36 cellular contexts compared by ENCODE assay signal in genomic region chr2:241751776-241752175, GRCh38. TPM values are rescaled to one million over a fixed set of nuclear protein-coding genes. Genes with fewer than 3 reads are reported as not detected.
"Had no signal": no experiment of that assay in that cellular context is flagged by ENCODE, and none has a peak within 500 bp of the region (broad histone marks: within the 10 kb centered on the region; RNA-seq: fewer than 3 reads in every experiment).

No MANE protein-coding gene starts in this region.

- H3K27ac ChIP-seq: brain microvascular endothelial cell, colonic mucosa, epithelial cell of prostate, esophagus squamous epithelium, gastroesophageal sphincter had no signal

- H3K27me3 ChIP-seq: brain microvascular endothelial cell, colonic mucosa, esophagus squamous epithelium, gastroesophageal sphincter had no signal

- H3K4me1 ChIP-seq: colonic mucosa, gastroesophageal sphincter had no signal

- ATAC-seq: activated CD4-positive, alpha-beta T cell treated with anti-CD3 and anti-CD28 coated beads for 36 hours; activated CD8-positive, alpha-beta memory T cell treated with anti-CD3 and anti-CD28 coated beads, Interleukin-2, amount 10 ng/mL, durations not matched to agents 7 days and 5 days; activated CD8-positive, alpha-beta T cell treated with anti-CD3 and anti-CD28 coated beads, Interleukin-2, amount 10 ng/mL, durations not matched to agents 7 days and 5 days; activated T-cell treated with anti-CD3 and anti-CD28 coated beads, Interleukin-2, amount 50 U/mL, for 72 hours; activated T-helper 17 cell treated with anti-CD3 and anti-CD28 coated beads, Interleukin-2, amount 50 U/mL, for 72 hours; gastroesophageal sphincter had no signal

- H3K9me3 ChIP-seq: colonic mucosa, esophagus squamous epithelium, gastroesophageal sphincter had no signal

- DNase-seq: activated CD4-positive, alpha-beta memory T cell treated with anti-CD3 and anti-CD28 coated beads for 36 hours; activated CD4-positive, alpha-beta T cell treated with anti-CD3 and anti-CD28 coated beads for 36 hours; activated CD4-positive, alpha-beta T cell treated with anti-CD3 and anti-CD28 coated beads, Interleukin-2, amount 10 ng/mL, durations not matched to agents 24 days and 14 days; activated CD4-positive, CD25-positive, alpha-beta regulatory T cell; activated CD4-positive, CD25-positive, alpha-beta regulatory T cell treated with anti-CD3 and anti-CD28 coated beads, Interleukin-2, amount 50 U/mL, for 72 hours; activated CD8-positive, alpha-beta memory T cell treated with anti-CD3 and anti-CD28 coated beads, Interleukin-2, amount 10 ng/mL, durations not matched to agents 7 days and 5 days; activated CD8-positive, alpha-beta memory T cell treated with anti-CD3 and anti-CD28 coated beads, Interleukin-2, amount 50 U/mL, for 4 hours; activated CD8-positive, alpha-beta T cell treated with anti-CD3 and anti-CD28 coated beads, Interleukin-2, amount 10 ng/mL, durations not matched to agents 7 days and 5 days; activated effector memory CD4-positive, alpha-beta T cell treated with Interleukin-2 at 50 U/mL for 16 hours; activated gamma-delta T cell treated with Interleukin-2 at 50 U/mL for 16 hours; activated naive CD4-positive, alpha-beta T cell treated with anti-CD3 and anti-CD28 coated beads, Interleukin-2, amount 50 U/mL, for 16 hours; activated naive CD4-positive, alpha-beta T cell treated with Interleukin-2 at 50 U/mL for 16 hours; activated T-cell treated with anti-CD3 and anti-CD28 coated beads, Interleukin-2, amount 50 U/mL, for 1 hour; activated T-cell treated with anti-CD3 and anti-CD28 coated beads, Interleukin-2, amount 50 U/mL, for 72 hours; amniotic stem cell; anterior cingulate cortex; brain microvascular endothelial cell; caudate nucleus; cerebellar nuclear complex; colonic mucosa; effector CD8-positive, alpha-beta T cell; esophagus squamous epithelium; foreskin melanocyte; T-helper 2 cell had no signal

- H3K36me3 ChIP-seq: colonic mucosa had no signal

- H3K4me3 ChIP-seq: colonic mucosa, esophagus squamous epithelium, gastroesophageal sphincter had no signal

RNA-seq across cellular contexts. Expression of gene GAL3ST2, which starts 24.8 kb away (rescaled TPM):
- total RNA-seq: astrocyte; bronchial epithelial cell; dermis microvascular lymphatic vessel endothelial cell; endothelial cell of umbilical vein; glomerular endothelial cell; T-helper 1 cell treated with Interleukin-12 subunit alpha and Interleukin-12 subunit beta and Interleukin-4 antibody, amounts not matched to agents 30 ng/mL and 1 ng/mL, for 36 hours had no signal
- polyA plus RNA-seq: endothelial cell of umbilical vein, fibroblast of lung had no signal

RNA-seq across cellular contexts. Expression of gene NEU4, which starts 57.2 kb away (rescaled TPM):
- total RNA-seq: activated CD8-positive, alpha-beta memory T cell treated with anti-CD3 and anti-CD28 coated beads for 36 hours; bronchial epithelial cell; endothelial cell of umbilical vein; esophagus squamous epithelium; fibroblast of lung; fibroblast of villous mesenchyme had no signal
- polyA plus RNA-seq: endothelial cell of umbilical vein, fibroblast of lung had no signal
